36 cellular contexts compared by ENCODE assay signal in the genomic region with DNA sequence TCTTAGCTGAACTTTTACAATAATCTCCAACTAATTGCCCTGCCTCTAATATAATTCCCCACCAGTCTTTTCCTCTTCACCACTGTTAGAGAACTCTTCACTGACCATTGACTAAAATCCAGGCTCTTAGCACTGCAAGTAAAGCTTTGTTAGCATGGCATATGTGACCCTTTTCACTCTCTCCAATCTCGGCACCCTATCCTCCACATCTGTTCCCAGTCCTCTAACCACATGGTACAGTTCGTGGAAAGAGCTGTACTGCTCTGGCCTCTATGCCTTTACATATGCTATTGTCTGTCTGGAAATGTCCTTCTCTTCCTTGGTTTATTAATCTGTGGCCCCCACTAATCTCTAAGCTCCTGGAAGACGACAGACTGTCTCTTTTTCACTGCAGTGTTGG.
"Had no signal": no experiment of that assay in that cellular context is flagged by ENCODE, and none has a peak within 500 bp of the region (broad histone marks: within the 10 kb centered on the region; RNA-seq: fewer than 3 reads in every experiment).

No MANE protein-coding gene starts in this region.

- H3K27ac ChIP-seq: adrenal gland, body of pancreas, cardiac muscle cell, colonic mucosa, epithelial cell of prostate, esophagus squamous epithelium, left lung, lower lobe of right lung, ovary, prostate gland, sigmoid colon, vagina had no signal

- FAIRE-seq: endometrium, frontal cortex, islet of Langerhans, small intestine had no signal

- H3K4me1 ChIP-seq: adrenal gland, body of pancreas, colonic mucosa, esophagus squamous epithelium, left lung, lower lobe of right lung, prostate gland, sigmoid colon, vagina had no signal

- H3K36me3 ChIP-seq: adrenal gland, cardiac muscle cell, colonic mucosa, esophagus squamous epithelium, left lung, lower lobe of right lung, ovary, prostate gland, sigmoid colon, vagina had no signal

- DNase-seq: activated CD4-positive, alpha-beta memory T cell treated with anti-CD3 and anti-CD28 coated beads for 36 hours; activated CD4-positive, alpha-beta T cell treated with anti-CD3 and anti-CD28 coated beads for 48 hours; activated CD8-positive, alpha-beta memory T cell treated with anti-CD3 and anti-CD28 coated beads, Interleukin-2, amount 50 U/mL, for 4 hours; activated effector memory CD4-positive, alpha-beta T cell treated with anti-CD3 and anti-CD28 coated beads, Interleukin-2, amount 50 U/mL, for 16 hours; activated naive CD4-positive, alpha-beta T cell treated with anti-CD3 and anti-CD28 coated beads for 36 hours; activated naive CD8-positive, alpha-beta T cell treated with anti-CD3 and anti-CD28 coated beads for 36 hours; activated T-cell treated with anti-CD3 and anti-CD28 coated beads, Interleukin-2, amount 50 U/mL, for 1 hour; adrenal gland; aorta; body of pancreas; cerebellar nuclear complex; colonic mucosa; effector CD8-positive, alpha-beta T cell; esophagus squamous epithelium; glutamatergic neuron; left lung; lower lobe of right lung; mesenchymal stem cell; mucosa of descending colon; ovary; retina; sigmoid colon; small intestine; stimulated activated CD4-positive, alpha-beta T cell treated with anti-CD3 and anti-CD28 coated beads, Interleukin-1b, Interleukin-23, amount 100 ng/mL, for 48 hours; stimulated activated CD4-positive, alpha-beta T cell treated with anti-CD3 and anti-CD28 coated beads, Interleukin-4, amount 100 ng/mL, for 4 hours; stimulated activated CD8-positive, alpha-beta memory T cell treated with anti-CD3 and anti-CD28 coated beads, Interleukin-4, amount 100 ng/mL, for 48 hours; stimulated activated naive CD8-positive, alpha-beta T cell treated with anti-CD3 and anti-CD28 coated beads, Interleukin-15, amount 100 ng/mL, for 72 hours; substantia nigra had no signal

- H3K27me3 ChIP-seq: adrenal gland, body of pancreas, cardiac muscle cell, colonic mucosa, left lung, ovary, sigmoid colon, vagina had no signal

- H3K9me3 ChIP-seq: adrenal gland, body of pancreas, colonic mucosa, esophagus squamous epithelium, left lung, lower lobe of right lung, mucosa of descending colon, ovary, prostate gland, sigmoid colon, vagina had no signal

- ATAC-seq: body of pancreas; left lung; lower lobe of right lung; mucosa of descending colon; stimulated activated memory B cell treated with anti-CD40 and anti-IgM and Interleukin-4, amounts not matched to agents 10 μg/mL and 1 μg/mL and 100 μg/mL, for 72 hours; stimulated activated naive CD8-positive, alpha-beta T cell treated with anti-CD3 and anti-CD28 coated beads, Interleukin-15, amount 100 ng/mL, for 72 hours had no signal

- H3K4me3 ChIP-seq: adrenal gland, body of pancreas, cardiac muscle cell, colonic mucosa, esophagus squamous epithelium, left lung, lower lobe of right lung, mucosa of descending colon, ovary, prostate gland, sigmoid colon, vagina had no signal
